Comparison of ENCODE assay signal across 16 cellular contexts in the genomic region with DNA sequence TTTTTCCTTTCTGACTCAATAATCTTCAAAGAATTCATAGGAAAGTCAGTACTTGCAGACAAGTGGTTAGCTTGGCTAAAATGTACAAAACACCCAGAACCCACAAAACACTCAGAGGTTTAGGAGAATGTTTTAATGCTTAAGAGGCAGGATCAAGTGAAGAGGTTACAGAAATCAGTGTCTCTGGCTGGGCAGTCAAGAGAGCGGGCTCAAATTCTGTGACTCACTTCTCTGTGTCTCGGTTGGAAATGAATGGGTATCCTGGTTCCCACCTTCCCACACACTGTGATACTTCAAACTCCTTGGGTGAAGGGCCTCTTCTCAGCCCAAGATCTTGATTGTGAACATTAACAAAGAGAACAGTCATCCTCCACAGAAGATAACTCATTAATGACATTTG. TPM values are rescaled to one million over a fixed set of nuclear protein-coding genes. Genes with fewer than 3 reads are reported as not detected.
DNase-seq lines count a peak whose midpoint lies in the region; ATAC-seq and TF ChIP-seq lines count a peak whose summit lies in the region.
"Had no signal": no experiment of that assay in that cellular context is flagged by ENCODE, and none has a peak within 500 bp of the region (broad histone marks: within the 10 kb centered on the region; RNA-seq: fewer than 3 reads in every experiment).

No MANE protein-coding gene starts in this region.

- H3K27me3 ChIP-seq in heart left ventricle (no peaks in the 10 kb centered on the region), right cardiac atrium (ENCODE audit: control insufficient read depth, insufficient read depth) (no peaks in the 10 kb centered on the region), lung (ENCODE audit: control insufficient read depth, insufficient read depth) (no peaks in the 10 kb centered on the region), thyroid gland (no peaks in the 10 kb centered on the region)
- H3K27me3 ChIP-seq: uterus had no signal

- H3K9me3 Mint-ChIP-seq in activated B cell treated with CpG ODN at 0.5 μM for 24 hours = no peaks in the 10 kb centered on the region
- H3K9me3 Mint-ChIP-seq: naive thymus-derived CD8-positive, alpha-beta T cell had no signal

- no peak for TF ChIP-seq CTCF in heart left ventricle (IDR thresholded peaks at IDR 0.05)
- no peak for TF ChIP-seq CTCF in activated B cell treated with CpG ODN at 0.5 μM for 24 hours (IDR thresholded peaks at IDR 0.05)
- TF ChIP-seq CTCF in lung (IDR thresholded peaks at IDR 0.05; ENCODE audit: control extremely low read depth, extremely low read depth) = no peak
- no peak for TF ChIP-seq CTCF in thyroid gland (IDR thresholded peaks at IDR 0.05)

- WGBS in heart left ventricle, 4 donors = 74 to 91% (median 83%) methylated on average over 2 of the region's 2 CpGs
- 51% methylated on average over 2 of the region's 2 CpGs for WGBS in right cardiac atrium
- WGBS in lung, 2 donors = 31 to 77% methylated on average over 2 of the region's 2 CpGs
- WGBS in thyroid gland, 2 donors = 24 to 38% methylated on average over 2 of the region's 2 CpGs

- peaks cover 81% of the 10 kb centered on the region for H3K36me3 Mint-ChIP-seq in activated B cell treated with CpG ODN at 0.5 μM for 24 hours (ENCODE audit: low read depth)
- H3K36me3 Mint-ChIP-seq: naive thymus-derived CD8-positive, alpha-beta T cell had no signal

- intact Hi-C loops in heart left ventricle (cut with DNase I) (loop anchor here in 8 of 10 donors (1.0 to 5.0 kb wide), 4 partner anchors 36 to 73 kb away; partner anchors contain the start of gene DTX4 (in 1 of the 8)), right cardiac atrium (cut with DNase I) (loop anchor here (2.0 to 10.0 kb wide), 3 partner anchors 36 to 76 kb away; partner anchors contain the start of gene DTX4 (in 3 of the 4)), activated B cell treated with CpG ODN at 0.5 μM for 24 hours (cut with micrococcal nuclease) (loop anchor here (1.0 to 2.0 kb wide), 7 partner anchors 8 to 221 kb away; partner anchors contain the start of gene FAM111A), thyroid gland (cut with DNase I) (loop anchor here (5.0 kb wide), 1 partner anchor 37 kb away; the partner anchor contains the start of gene DTX4)

- TF ChIP-seq POLR2A in heart left ventricle (IDR thresholded peaks at IDR 0.05) (no peak), thyroid gland (IDR thresholded peaks at IDR 0.05) (no peak)

- peaks cover 0 to 18% (median under 1%) of the 10 kb centered on the region in 9 donors for H3K36me3 ChIP-seq in heart left ventricle
- H3K36me3 ChIP-seq in lung (ENCODE audit: control insufficient read depth in 2 of 2, insufficient read depth in 2 of 2, low read length in 2 of 2) = peaks cover 0 to 19% of the 10 kb centered on the region in 2 donors
- peaks cover 11% of the 10 kb centered on the region in 2 donors for H3K36me3 ChIP-seq in thyroid gland
- H3K36me3 ChIP-seq: uterus had no signal

- H3K4me1 ChIP-seq in heart left ventricle (peaks cover 0 to 34% (median 6%) of the 10 kb centered on the region in 12 donors), right cardiac atrium (ENCODE audit: control insufficient read depth, insufficient read depth, low read length) (no peaks in the 10 kb centered on the region), lung (ENCODE audit: control insufficient read depth in 2 of 2, insufficient read depth in 2 of 2, low read length in 2 of 2) (peaks cover 0 to 6% of the 10 kb centered on the region in 2 donors), thyroid gland (peaks cover 8 to 26% of the 10 kb centered on the region in 2 donors)
- H3K4me1 ChIP-seq: uterus had no signal

- H3K27ac ChIP-seq in heart left ventricle (peak overlapping the region in 3 of 12 donors; percentile 30 to 46 (median 34)), right cardiac atrium (ENCODE audit: low read length) (no peak overlapping the region), lung (ENCODE audit: low read depth in 1 of 2, low read length in 1 of 2) (no peak overlapping the region), thyroid gland (peak overlapping the region in 2 of 3 donors; percentile 54 to 64)
- H3K27ac ChIP-seq: KMS-11 had no signal

- peak overlapping the region; percentile 93 for H3K27ac Mint-ChIP-seq in activated B cell treated with CpG ODN at 0.5 μM for 24 hours

- CTCF ChIA-PET in activated B cell treated with CpG ODN at 0.5 μM for 24 hours (lab: Charles Lee) = interaction anchor here (1.1 to 9.7 kb wide), 5 partner anchors 8 to 221 kb away, joined by 3 to 94 read pairs (median 3); partner anchors contain the start of gene DTX4

- POLR2A ChIA-PET in activated B cell treated with CpG ODN at 0.5 μM for 24 hours (lab: Charles Lee) = interaction anchor here (0.8 to 7.0 kb wide), 5 partner anchors 9 to 63 kb away, joined by 4 to 100 read pairs (median 67); partner anchors contain the start of gene DTX4

- DNase-seq in heart left ventricle = no peak
- no peak for DNase-seq in right cardiac atrium
- DNase-seq in activated B cell treated with CpG ODN at 0.5 μM for 24 hours = no peak
- DNase-seq in lung (ENCODE audit: low spot score) = no peak
- DNase-seq in thyroid gland = peak; percentile 11 to 48
- DNase-seq in NCI-H446 (lab: John Stamatoyannopoulos, UW) = no peak
- DNase-seq: DMS79; naive thymus-derived CD8-positive, alpha-beta T cell; NCI-H187 treated with DMSO at 0.1 percent for 48 hours; SHP77; small intestine; uterus had no signal

- ATAC-seq in heart left ventricle (peak in 1 of 4 donors; percentile 42), right cardiac atrium (no peak), activated B cell treated with CpG ODN at 0.5 μM for 24 hours (ENCODE audit: low read depth) (no peak), lung (ENCODE audit: insufficient read depth, low FRiP score) (peak; percentile 63), GM19463 (IDR thresholded peaks at IDR 0.05; ENCODE audit: unreplicated experiment) (no peak), HG02981 (IDR thresholded peaks at IDR 0.05; ENCODE audit: unreplicated experiment) (no peak)

- H3K27me3 Mint-ChIP-seq in activated B cell treated with CpG ODN at 0.5 μM for 24 hours = no peaks in the 10 kb centered on the region
- H3K27me3 Mint-ChIP-seq: naive thymus-derived CD8-positive, alpha-beta T cell had no signal

- H3K4me1 Mint-ChIP-seq in activated B cell treated with CpG ODN at 0.5 μM for 24 hours = peaks cover 93% of the 10 kb centered on the region

- H3K9me3 ChIP-seq in heart left ventricle (no peaks in the 10 kb centered on the region), right cardiac atrium (ENCODE audit: control insufficient read depth, low read length) (no peaks in the 10 kb centered on the region), lung (ENCODE audit: control insufficient read depth in 2 of 2, insufficient read depth in 1 of 2, low read length in 1 of 2) (no peaks in the 10 kb centered on the region), thyroid gland (no peaks in the 10 kb centered on the region)
- H3K9me3 ChIP-seq: uterus had no signal

- H3K4me3 ChIP-seq in heart left ventricle = peak overlapping the region in 8 of 12 donors; percentile 9 to 61 (median 31)
- no peak overlapping the region for H3K4me3 ChIP-seq in right cardiac atrium (ENCODE audit: low read length)
- no peak overlapping the region for H3K4me3 ChIP-seq in lung
- no peak overlapping the region for H3K4me3 ChIP-seq in thyroid gland (replicated peaks in 1 of 3)
- H3K4me3 ChIP-seq: uterus had no signal

- H3K4me3 Mint-ChIP-seq in activated B cell treated with CpG ODN at 0.5 μM for 24 hours = peak overlapping the region; percentile 98

RNA-seq across cellular contexts. Expression of gene MPEG1, which starts 3.8 kb away (rescaled TPM):
- total RNA-seq in heart left ventricle = 10 to 100 TPM in 3 of 9 donors, 1 to 10 TPM in 6; 2.8 to 78.6 (median 7.1) TPM
- polyA plus RNA-seq in heart left ventricle = 1 to 10 TPM; 1.4 to 3.6 TPM
- 10 to 100 TPM; 13.5 to 20.9 (median 18.9) TPM for total RNA-seq in right cardiac atrium
- polyA plus RNA-seq in right cardiac atrium = 1.9 TPM
- 145 and 154 TPM in 2 replicates for total RNA-seq in activated B cell treated with CpG ODN at 0.5 μM for 24 hours
- 10 to 100 TPM; 28.1 to 45.6 TPM for total RNA-seq in lung
- polyA plus RNA-seq in lung = 10 to 100 TPM in 1 of 2 donors, 1 to 10 TPM in 1; 7.0 to 63.5 TPM
- 10 to 100 TPM in 3 of 4 donors, 1 to 10 TPM in 1; 5.8 to 16.3 (median 11.5) TPM for total RNA-seq in thyroid gland
- polyA plus RNA-seq: keratinocyte had no signal

RNA-seq across cellular contexts. Expression of gene DTX4, which starts 37.0 kb away (rescaled TPM):
- total RNA-seq in heart left ventricle (1 to 10 TPM in 8 of 9 donors, under 1 TPM in 1; 0.74 to 6.8 (median 2.1) TPM), right cardiac atrium (1 to 10 TPM; 1.6 to 3.4 (median 1.7) TPM), activated B cell treated with CpG ODN at 0.5 μM for 24 hours (24.2 TPM in 2 replicates), lung (10 to 100 TPM; 44.6 to 51.6 TPM), thyroid gland (10 to 100 TPM in 3 of 4 donors, 1 to 10 TPM in 1; 9.6 to 29.3 (median 17.5) TPM)
- polyA plus RNA-seq in heart left ventricle (1 to 10 TPM in 1 of 2 donors, under 1 TPM in 1; 0.76 to 1.1 TPM), right cardiac atrium (0.70 TPM), lung (10 to 100 TPM; 14.7 to 25.0 TPM)

Comparison
In these comparisons a context has a peak if more than half of its experiments do, and no peak if none do; other contexts are left out.
1. H3K4me3 ChIP-seq: peak in heart left ventricle (8 of 12); none in right cardiac atrium (single experiment), lung (single experiment) and thyroid gland (0 of 3).
2. DNase-seq: peak in thyroid gland (2 of 2); none in heart left ventricle (0 of 5), right cardiac atrium (0 of 3), activated B cell treated with CpG ODN at 0.5 μM for 24 hours (single experiment), lung (single experiment) and NCI-H446 (0 of 2).
3. H3K27ac ChIP-seq: peak in thyroid gland (2 of 3); none in right cardiac atrium (single experiment) and lung (0 of 2).